ENCODE assay signal across 19 cellular contexts in the genomic region with DNA sequence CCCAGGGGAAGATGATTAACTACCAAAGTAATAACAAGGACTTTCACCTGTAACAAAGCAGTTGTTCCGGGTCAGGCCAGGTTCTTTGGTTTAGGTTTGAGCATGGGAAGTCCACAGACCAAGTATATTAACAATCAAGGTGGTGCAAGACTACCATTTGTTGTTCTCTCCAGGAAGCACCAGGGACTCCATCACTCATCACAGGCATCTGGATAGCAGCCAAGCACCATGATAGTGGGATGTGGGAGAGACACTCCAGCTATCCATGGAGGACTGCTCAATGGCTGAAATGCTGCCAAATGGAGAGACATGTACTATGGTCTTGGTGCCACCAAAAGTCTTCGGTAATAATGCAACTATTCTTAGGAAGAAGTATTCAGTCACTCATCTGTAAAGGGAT.
DNase-seq lines count a peak whose midpoint lies in the region; ATAC-seq and TF ChIP-seq lines count a peak whose summit lies in the region.
"Had no signal": no experiment of that assay in that cellular context is flagged by ENCODE, and none has a peak within 500 bp of the region (broad histone marks: within the 10 kb centered on the region; RNA-seq: fewer than 3 reads in every experiment).

No MANE protein-coding gene starts in this region.

- H3K36me3 Mint-ChIP-seq in mesothelial cell of epicardium = no peaks in the 10 kb centered on the region

- peaks cover 14% of the 10 kb centered on the region for H3K4me1 Mint-ChIP-seq in mesothelial cell of epicardium

- peak overlapping the region; percentile 42 for H3K27ac ChIP-seq in caudate nucleus (ENCODE audit: low read depth, low read length)
- H3K27ac ChIP-seq: BLaER1, thyroid gland had no signal

- in situ Hi-C loops in Caki2 (cut with HindIII; ENCODE audit: low pct_unique_long_range_greater_than_20kb, low sequenced_read_pairs) = no loop called here

- no peak overlapping the region for H3K4me3 Mint-ChIP-seq in mesothelial cell of epicardium
- H3K4me3 Mint-ChIP-seq: T-helper 2 cell treated with Interferon-gamma antibody and Interleukin-4, amounts not matched to agents 5 μg/mL and 100 μg/mL, for 36 hours had no signal

- DNase-seq in Caki2 (ENCODE audit: low read depth) = peak; percentile 43
- DNase-seq in NCI-H1105 (lab: John Stamatoyannopoulos, UW) = peak; percentile 4
- peak in 5 of 61 donors; percentile 7 to 34 (median 17) for DNase-seq in caudate nucleus (lab: John Stamatoyannopoulos, UW)
- peak; percentile 75 for DNase-seq in kidney tubule cell (ENCODE audit: low spot score)
- no peak for DNase-seq in HuH-7 (ENCODE audit: low spot score)
- no peak for DNase-seq in mesothelial cell of epicardium (ENCODE audit: low spot score in 2 of 2, unreplicated experiment in 2 of 2)
- DNase-seq in occipital lobe (lab: John Stamatoyannopoulos, UW) = no peak
- DNase-seq: activated CD4-positive, alpha-beta T cell treated with anti-CD3 and anti-CD28 coated beads for 4 hours; activated naive CD4-positive, alpha-beta T cell treated with anti-CD3 and anti-CD28 coated beads, Interleukin-2, amount 50 U/mL, for 16 hours; DMS79; effector memory CD4-positive, alpha-beta T cell; foreskin melanocyte; NCI-H1930; SIG-M5; stimulated activated CD4-positive, alpha-beta T cell treated with anti-CD3 and anti-CD28 coated beads, Interleukin-4, amount 100 ng/mL, for 24 hours; thyroid gland had no signal

- H3K27ac Mint-ChIP-seq in mesothelial cell of epicardium = no peak overlapping the region
- H3K27ac Mint-ChIP-seq: T-helper 2 cell treated with Interferon-gamma antibody and Interleukin-4, amounts not matched to agents 5 μg/mL and 100 μg/mL, for 36 hours had no signal

- no peaks in the 10 kb centered on the region for H3K27me3 Mint-ChIP-seq in mesothelial cell of epicardium (ENCODE audit: low read depth)

- H3K9me3 Mint-ChIP-seq in mesothelial cell of epicardium = peaks cover 4% of the 10 kb centered on the region
- H3K9me3 Mint-ChIP-seq: T-helper 2 cell treated with Interferon-gamma antibody and Interleukin-4, amounts not matched to agents 5 μg/mL and 100 μg/mL, for 36 hours had no signal

- no peak for ATAC-seq in HG03139 (IDR thresholded peaks at IDR 0.05; ENCODE audit: unreplicated experiment)

- no peak for TF ChIP-seq CTCF in mesothelial cell of epicardium (IDR thresholded peaks at IDR 0.05; ENCODE audit: unreplicated experiment)

Comparison
In these comparisons a context has a peak if more than half of its experiments do, and no peak if none do; other contexts are left out.
1. DNase-seq: peak in Caki2 (single experiment), NCI-H1105 (single experiment) and kidney tubule cell (single experiment); none in HuH-7 (single experiment), mesothelial cell of epicardium (0 of 2) and occipital lobe (single experiment).